Comparison of ENCODE assay signal across 6 cellular contexts in genomic region chr5:65663804-65664521, GRCh38. TPM values are rescaled to one million over a fixed set of nuclear protein-coding genes. Genes with fewer than 3 reads are reported as not detected.
DNase-seq lines count a peak whose midpoint lies in the region; ATAC-seq, FAIRE-seq and TF ChIP-seq lines count a peak whose summit lies in the region.
"Had no signal": no experiment of that assay in that cellular context is flagged by ENCODE, and none has a peak within 500 bp of the region (broad histone marks: within the 10 kb centered on the region; RNA-seq: fewer than 3 reads in every experiment).

No MANE protein-coding gene starts in this region.

- no peaks in the 10 kb centered on the region for H3K79me2 ChIP-seq in parathyroid adenoma

- no peaks in the 10 kb centered on the region for H3K36me3 ChIP-seq in bronchial epithelial cell (ENCODE audit: control insufficient read depth, insufficient read depth, low read length)
- H3K36me3 ChIP-seq in parathyroid adenoma (ENCODE audit: control insufficient read depth, insufficient read depth, low read length) = no peaks in the 10 kb centered on the region
- H3K36me3 ChIP-seq in mucosa of descending colon (ENCODE audit: low read depth) = no peaks in the 10 kb centered on the region

- TF ChIP-seq CTCF in bronchial epithelial cell (IDR thresholded peaks at IDR 0.05; ENCODE audit: insufficient read depth, low read length, severe bottlenecking) (peak; percentile 46), parathyroid adenoma (IDR thresholded peaks at IDR 0.05) (peak; percentile 12), mucosa of descending colon (IDR thresholded peaks at IDR 0.05) (no peak)

- H3K4me2 ChIP-seq in parathyroid adenoma (ENCODE audit: low read length) = no peak overlapping the region

- H3K4me3 ChIP-seq in bronchial epithelial cell (ENCODE audit: low read depth, low read length) = no peak overlapping the region
- H3K4me3 ChIP-seq in parathyroid adenoma (ENCODE audit: low read depth, low read length) = no peak overlapping the region
- H3K4me3 ChIP-seq in mucosa of descending colon = no peak overlapping the region

- intact Hi-C loops in mucosa of descending colon (cut with DNase I, micrococcal nuclease) = no loop called here

- H3K4me1 ChIP-seq in parathyroid adenoma (no peaks in the 10 kb centered on the region), mucosa of descending colon (ENCODE audit: low read depth) (no peaks in the 10 kb centered on the region)

- H3K9me3 ChIP-seq in parathyroid adenoma (ENCODE audit: control insufficient read depth, low read length) (no peaks in the 10 kb centered on the region), mucosa of descending colon (no peaks in the 10 kb centered on the region)

- no peak for FAIRE-seq in bronchial epithelial cell (lab: Jason Lieb, UNC)

- no peaks in the 10 kb centered on the region for H3K27me3 ChIP-seq in bronchial epithelial cell (ENCODE audit: control insufficient read depth, insufficient read depth, low read length)
- no peaks in the 10 kb centered on the region for H3K27me3 ChIP-seq in parathyroid adenoma (ENCODE audit: control insufficient read depth, insufficient read depth, low read length)

- H2AFZ ChIP-seq in parathyroid adenoma = no peak overlapping the region

- DNase-seq in HS-5 (ENCODE audit: low read depth) = peak; percentile 5
- DNase-seq in bronchial epithelial cell (ENCODE audit: low read depth) = peak; percentile 32
- DNase-seq in mucosa of descending colon = no peak

- no peak for ATAC-seq in GM21526 (IDR thresholded peaks at IDR 0.05; ENCODE audit: low FRiP score, unreplicated experiment)
- ATAC-seq in mucosa of descending colon = no peak

- no peak overlapping the region for H3K27ac ChIP-seq in parathyroid adenoma
- H3K27ac ChIP-seq: HL-60 had no signal

- H3K9ac ChIP-seq in parathyroid adenoma = no peak overlapping the region

RNA-seq across cellular contexts. Expression of gene SHLD3, which starts 39.1 kb away (rescaled TPM):
- total RNA-seq in bronchial epithelial cell (3.4 and 4.1 TPM in 2 replicates), mucosa of descending colon (1 to 10 TPM; 2.8 to 3.6 (median 3.4) TPM)

RNA-seq across cellular contexts. Expression of gene TRAPPC13, which starts 39.1 kb away (rescaled TPM):
- 21.6 and 24.1 TPM in 2 replicates for total RNA-seq in bronchial epithelial cell
- total RNA-seq in mucosa of descending colon = 10 to 100 TPM; 16.5 to 31.9 (median 19.0) TPM

RNA-seq across cellular contexts. Expression of gene TRIM23, which starts 39.8 kb away (rescaled TPM):
- 20.5 and 21.4 TPM in 2 replicates for total RNA-seq in bronchial epithelial cell
- total RNA-seq in mucosa of descending colon = 10 to 100 TPM in 1 of 3 donors, 1 to 10 TPM in 2; 5.5 to 22.8 (median 8.5) TPM

RNA-seq across cellular contexts. Expression of gene SGTB, which starts 57.9 kb away (rescaled TPM):
- total RNA-seq in bronchial epithelial cell (12.9 and 22.5 TPM in 2 replicates), mucosa of descending colon (1 to 10 TPM; 1.9 to 8.8 (median 5.8) TPM)

RNA-seq across cellular contexts. Expression of gene NLN, which starts 58.0 kb away (rescaled TPM):
- 20.0 and 40.3 TPM in 2 replicates for total RNA-seq in bronchial epithelial cell
- total RNA-seq in mucosa of descending colon = 10 to 100 TPM; 13.3 to 23.6 (median 22.2) TPM

Comparison
In these comparisons a context has a peak if more than half of its experiments do, and no peak if none do; other contexts are left out.
1. DNase-seq: peak in HS-5 (single experiment) and bronchial epithelial cell (single experiment); none in mucosa of descending colon (0 of 3).